Comparison of ENCODE assay signal across 11 cellular contexts in genomic region chr9:3963266-3964019, GRCh38.
A peak's percentile ranks its signal among the peaks of the same experiment; 100 is the strongest.
DNase-seq lines count a peak whose midpoint lies in the region; ATAC-seq, FAIRE-seq and TF ChIP-seq lines count a peak whose summit lies in the region.
"Had no signal": no experiment of that assay in that cellular context is flagged by ENCODE, and none has a peak within 500 bp of the region (broad histone marks: within the 10 kb centered on the region; RNA-seq: fewer than 3 reads in every experiment).

No MANE protein-coding gene starts in this region.

- in situ Hi-C loops in ACHN (cut with HindIII; ENCODE audit: low pct_ligation_motif_present, low pct_unique_long_range_greater_than_20kb, low sequenced_read_pairs), result no loop called here

- no peak for FAIRE-seq in GM12891 (lab: Jason Lieb, UNC)

- DNase-seq in ACHN, result peak; percentile 24
- DNase-seq in NCI-H2171 treated with DMSO at 0.1 percent for 48 hours (lab: John Stamatoyannopoulos, UW), result peak; percentile 41
- peak; percentile 12 to 64 for DNase-seq in dermis microvascular lymphatic vessel endothelial cell (ENCODE audit: low read depth in 2 of 2)
- peak; percentile 71 for DNase-seq in myocyte (ENCODE audit: low read depth)
- DNase-seq in GM12891 (ENCODE audit: insufficient read length, low spot score), result no peak
- DNase-seq in COLO829 (ENCODE audit: low spot score), result no peak
- DNase-seq: activated T-cell treated with anti-CD3 and anti-CD28 coated beads, Interleukin-2, amount 50 U/mL, for 24 hours; CD4-positive, alpha-beta memory T cell; naive thymus-derived CD4-positive, alpha-beta T cell had no signal

- ATAC-seq in GM21825 (IDR thresholded peaks at IDR 0.05; ENCODE audit: unreplicated experiment), result no peak
- ATAC-seq in activated CD4-positive, CD25-positive, alpha-beta regulatory T cell treated with anti-CD3 and anti-CD28 coated beads, Interleukin-2, amount 50 U/mL, for 24 hours, result no peak
- ATAC-seq: naive thymus-derived CD4-positive, alpha-beta T cell had no signal

- TF ChIP-seq POLR2A in GM12891 (IDR thresholded peaks at IDR 0.05; ENCODE audit: low read depth, low read length), result no peak

TF ChIP-seq in GM12891, 5 proteins besides CTCF, POLR2A, EP300 and RAD21:
- TF ChIP-seq TAF1 (IDR thresholded peaks at IDR 0.05; ENCODE audit: low read depth, low read length) (no peak), SPI1 (IDR thresholded peaks at IDR 0.05; ENCODE audit: low read depth, low read length) (no peak), PAX5 (IDR thresholded peaks at IDR 0.05; ENCODE audit: insufficient read depth, low read length, severe bottlenecking) (no peak), POU2F2 (IDR thresholded peaks at IDR 0.05; ENCODE audit: low read depth, low read length) (no peak), POLR2AphosphoS5 (IDR thresholded peaks at IDR 0.05; ENCODE audit: low read depth, low read length) (no peak)
TF ChIP-seq in GM12891: peak in this region for 0.

Comparison
In these comparisons a context has a peak if more than half of its experiments do, and no peak if none do; other contexts are left out.
1. DNase-seq: peak in ACHN (single experiment), NCI-H2171 treated with DMSO at 0.1 percent for 48 hours (single experiment), dermis microvascular lymphatic vessel endothelial cell (2 of 2) and myocyte (single experiment); none in GM12891 (single experiment) and COLO829 (single experiment).